ENCODE assay signal across 1 cellular context in genomic region chr10:107529350-107529749, GRCh38.
TF ChIP-seq lines count a peak whose summit lies in the region.

No MANE protein-coding gene starts in this region.

TF ChIP-seq in GM23338, 12 proteins besides CTCF, POLR2A, EP300 and RAD21 (continued from another document):
- TF ChIP-seq ZNF462 (CRISPR knock-in tag; IDR thresholded peaks at IDR 0.05) (no peak), ZNF331 (CRISPR knock-in tag; IDR thresholded peaks at IDR 0.05; ENCODE audit: low read depth) (no peak), EZH2 (IDR thresholded peaks at IDR 0.05; ENCODE audit: low read depth, unreplicated experiment) (no peak), POLR2AphosphoS5 (IDR thresholded peaks at IDR 0.05; ENCODE audit: low read depth) (no peak)
- TF ChIP-seq, protein P1, sequence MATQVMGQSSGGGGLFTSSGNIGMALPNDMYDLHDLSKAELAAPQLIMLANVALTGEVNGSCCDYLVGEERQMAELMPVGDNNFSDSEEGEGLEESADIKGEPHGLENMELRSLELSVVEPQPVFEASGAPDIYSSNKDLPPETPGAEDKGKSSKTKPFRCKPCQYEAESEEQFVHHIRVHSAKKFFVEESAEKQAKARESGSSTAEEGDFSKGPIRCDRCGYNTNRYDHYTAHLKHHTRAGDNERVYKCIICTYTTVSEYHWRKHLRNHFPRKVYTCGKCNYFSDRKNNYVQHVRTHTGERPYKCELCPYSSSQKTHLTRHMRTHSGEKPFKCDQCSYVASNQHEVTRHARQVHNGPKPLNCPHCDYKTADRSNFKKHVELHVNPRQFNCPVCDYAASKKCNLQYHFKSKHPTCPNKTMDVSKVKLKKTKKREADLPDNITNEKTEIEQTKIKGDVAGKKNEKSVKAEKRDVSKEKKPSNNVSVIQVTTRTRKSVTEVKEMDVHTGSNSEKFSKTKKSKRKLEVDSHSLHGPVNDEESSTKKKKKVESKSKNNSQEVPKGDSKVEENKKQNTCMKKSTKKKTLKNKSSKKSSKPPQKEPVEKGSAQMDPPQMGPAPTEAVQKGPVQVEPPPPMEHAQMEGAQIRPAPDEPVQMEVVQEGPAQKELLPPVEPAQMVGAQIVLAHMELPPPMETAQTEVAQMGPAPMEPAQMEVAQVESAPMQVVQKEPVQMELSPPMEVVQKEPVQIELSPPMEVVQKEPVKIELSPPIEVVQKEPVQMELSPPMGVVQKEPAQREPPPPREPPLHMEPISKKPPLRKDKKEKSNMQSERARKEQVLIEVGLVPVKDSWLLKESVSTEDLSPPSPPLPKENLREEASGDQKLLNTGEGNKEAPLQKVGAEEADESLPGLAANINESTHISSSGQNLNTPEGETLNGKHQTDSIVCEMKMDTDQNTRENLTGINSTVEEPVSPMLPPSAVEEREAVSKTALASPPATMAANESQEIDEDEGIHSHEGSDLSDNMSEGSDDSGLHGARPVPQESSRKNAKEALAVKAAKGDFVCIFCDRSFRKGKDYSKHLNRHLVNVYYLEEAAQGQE (IDR thresholded peaks at IDR 0.05; ENCODE audit: unreplicated experiment) = no peak
